1 cellular context compared by ENCODE assay signal in genomic region chr11:64246874-64247728, GRCh38.
TF ChIP-seq lines count a peak whose summit lies in the region.

TSS of gene PPP1R14B (minus strand) at chr11:64246943. CDS start at chr11:64246673, 270 bp downstream.

TF ChIP-seq in HepG2, 621 proteins besides CTCF, POLR2A, EP300 and RAD21 (continued from another document and continues in another):
- TF ChIP-seq KAT8 (CRISPR knock-in tag; IDR thresholded peaks at IDR 0.05), result peak; percentile 78
- no peak for TF ChIP-seq CEBPG (CRISPR knock-in tag; IDR thresholded peaks at IDR 0.05)
- TF ChIP-seq ZFP41 (CRISPR knock-in tag; IDR thresholded peaks at IDR 0.05; ENCODE audit: borderline replicate concordance), result no peak
- TF ChIP-seq NCOA2 (CRISPR knock-in tag; IDR thresholded peaks at IDR 0.05), result no peak
- no peak for TF ChIP-seq FOXM1 (CRISPR knock-in tag; IDR thresholded peaks at IDR 0.05)
- TF ChIP-seq JARID2 (CRISPR knock-in tag; IDR thresholded peaks at IDR 0.05; ENCODE audit: insufficient replicate concordance), result peak; percentile 81
- TF ChIP-seq NFE2 (CRISPR knock-in tag; IDR thresholded peaks at IDR 0.05), result no peak
- no peak for TF ChIP-seq ZNF569 (CRISPR knock-in tag; IDR thresholded peaks at IDR 0.05; ENCODE audit: borderline replicate concordance)
- TF ChIP-seq CBX5 (CRISPR knock-in tag; IDR thresholded peaks at IDR 0.05; ENCODE audit: borderline replicate concordance), result no peak
- TF ChIP-seq ZNF143 (CRISPR knock-in tag; IDR thresholded peaks at IDR 0.05), result peak; percentile 93
- TF ChIP-seq, protein P1, sequence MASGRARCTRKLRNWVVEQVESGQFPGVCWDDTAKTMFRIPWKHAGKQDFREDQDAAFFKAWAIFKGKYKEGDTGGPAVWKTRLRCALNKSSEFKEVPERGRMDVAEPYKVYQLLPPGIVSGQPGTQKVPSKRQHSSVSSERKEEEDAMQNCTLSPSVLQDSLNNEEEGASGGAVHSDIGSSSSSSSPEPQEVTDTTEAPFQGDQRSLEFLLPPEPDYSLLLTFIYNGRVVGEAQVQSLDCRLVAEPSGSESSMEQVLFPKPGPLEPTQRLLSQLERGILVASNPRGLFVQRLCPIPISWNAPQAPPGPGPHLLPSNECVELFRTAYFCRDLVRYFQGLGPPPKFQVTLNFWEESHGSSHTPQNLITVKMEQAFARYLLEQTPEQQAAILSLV (CRISPR knock-in tag; IDR thresholded peaks at IDR 0.05; ENCODE audit: borderline replicate concordance), result peak; percentile 91; the same call in 1 of the 2 replicates
- 0 out of 2 replicates have a peak, but pooled peaks have one; percentile 33 for TF ChIP-seq IKZF5 (CRISPR knock-in tag; IDR thresholded peaks at IDR 0.05)
- TF ChIP-seq CCAR2 (optimal IDR thresholded peaks at IDR 0.05; ENCODE audit: low read depth, low read length), result no peak
- TF ChIP-seq, protein P2, sequence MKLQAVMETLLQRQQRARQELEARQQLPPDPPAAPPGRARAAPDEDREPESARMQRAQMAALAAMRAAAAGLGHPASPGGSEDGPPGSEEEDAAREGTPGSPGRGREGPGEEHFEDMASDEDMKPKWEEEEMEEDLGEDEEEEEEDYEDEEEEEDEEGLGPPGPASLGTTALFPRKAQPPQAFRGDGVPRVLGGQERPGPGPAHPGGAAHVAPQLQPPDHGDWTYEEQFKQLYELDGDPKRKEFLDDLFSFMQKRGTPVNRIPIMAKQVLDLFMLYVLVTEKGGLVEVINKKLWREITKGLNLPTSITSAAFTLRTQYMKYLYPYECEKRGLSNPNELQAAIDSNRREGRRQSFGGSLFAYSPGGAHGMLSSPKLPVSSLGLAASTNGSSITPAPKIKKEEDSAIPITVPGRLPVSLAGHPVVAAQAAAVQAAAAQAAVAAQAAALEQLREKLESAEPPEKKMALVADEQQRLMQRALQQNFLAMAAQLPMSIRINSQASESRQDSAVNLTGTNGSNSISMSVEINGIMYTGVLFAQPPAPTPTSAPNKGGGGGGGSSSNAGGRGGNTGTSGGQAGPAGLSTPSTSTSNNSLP (IDR thresholded peaks at IDR 0.05; ENCODE audit: low read depth, low read length), result no peak
- TF ChIP-seq, protein P3, sequence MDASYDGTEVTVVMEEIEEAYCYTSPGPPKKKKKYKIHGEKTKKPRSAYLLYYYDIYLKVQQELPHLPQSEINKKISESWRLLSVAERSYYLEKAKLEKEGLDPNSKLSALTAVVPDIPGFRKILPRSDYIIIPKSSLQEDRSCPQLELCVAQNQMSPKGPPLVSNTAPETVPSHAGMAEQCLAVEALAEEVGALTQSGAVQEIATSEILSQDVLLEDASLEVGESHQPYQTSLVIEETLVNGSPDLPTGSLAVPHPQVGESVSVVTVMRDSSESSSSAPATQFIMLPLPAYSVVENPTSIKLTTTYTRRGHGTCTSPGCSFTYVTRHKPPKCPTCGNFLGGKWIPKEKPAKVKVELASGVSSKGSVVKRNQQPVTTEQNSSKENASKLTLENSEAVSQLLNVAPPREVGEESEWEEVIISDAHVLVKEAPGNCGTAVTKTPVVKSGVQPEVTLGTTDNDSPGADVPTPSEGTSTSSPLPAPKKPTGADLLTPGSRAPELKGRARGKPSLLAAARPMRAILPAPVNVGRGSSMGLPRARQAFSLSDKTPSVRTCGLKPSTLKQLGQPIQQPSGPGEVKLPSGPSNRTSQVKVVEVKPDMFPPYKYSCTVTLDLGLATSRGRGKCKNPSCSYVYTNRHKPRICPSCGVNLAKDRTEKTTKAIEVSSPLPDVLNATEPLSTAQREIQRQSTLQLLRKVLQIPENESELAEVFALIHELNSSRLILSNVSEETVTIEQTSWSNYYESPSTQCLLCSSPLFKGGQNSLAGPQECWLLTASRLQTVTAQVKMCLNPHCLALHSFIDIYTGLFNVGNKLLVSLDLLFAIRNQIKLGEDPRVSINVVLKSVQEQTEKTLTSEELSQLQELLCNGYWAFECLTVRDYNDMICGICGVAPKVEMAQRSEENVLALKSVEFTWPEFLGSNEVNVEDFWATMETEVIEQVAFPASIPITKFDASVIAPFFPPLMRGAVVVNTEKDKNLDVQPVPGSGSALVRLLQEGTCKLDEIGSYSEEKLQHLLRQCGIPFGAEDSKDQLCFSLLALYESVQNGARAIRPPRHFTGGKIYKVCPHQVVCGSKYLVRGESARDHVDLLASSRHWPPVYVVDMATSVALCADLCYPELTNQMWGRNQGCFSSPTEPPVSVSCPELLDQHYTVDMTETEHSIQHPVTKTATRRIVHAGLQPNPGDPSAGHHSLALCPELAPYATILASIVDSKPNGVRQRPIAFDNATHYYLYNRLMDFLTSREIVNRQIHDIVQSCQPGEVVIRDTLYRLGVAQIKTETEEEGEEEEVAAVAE (CRISPR knock-in tag; IDR thresholded peaks at IDR 0.05; ENCODE audit: borderline replicate concordance), result no peak
- no peak for TF ChIP-seq SNAPC5 (CRISPR knock-in tag; IDR thresholded peaks at IDR 0.05; ENCODE audit: borderline replicate concordance)
- TF ChIP-seq ZNF75D (CRISPR knock-in tag; IDR thresholded peaks at IDR 0.05; ENCODE audit: borderline replicate concordance), result no peak
- TF ChIP-seq ADNP (CRISPR knock-in tag; IDR thresholded peaks at IDR 0.05), result no peak
- TF ChIP-seq PHB2 (IDR thresholded peaks at IDR 0.05; ENCODE audit: partially characterized antibody), result no peak
- TF ChIP-seq, protein P4, sequence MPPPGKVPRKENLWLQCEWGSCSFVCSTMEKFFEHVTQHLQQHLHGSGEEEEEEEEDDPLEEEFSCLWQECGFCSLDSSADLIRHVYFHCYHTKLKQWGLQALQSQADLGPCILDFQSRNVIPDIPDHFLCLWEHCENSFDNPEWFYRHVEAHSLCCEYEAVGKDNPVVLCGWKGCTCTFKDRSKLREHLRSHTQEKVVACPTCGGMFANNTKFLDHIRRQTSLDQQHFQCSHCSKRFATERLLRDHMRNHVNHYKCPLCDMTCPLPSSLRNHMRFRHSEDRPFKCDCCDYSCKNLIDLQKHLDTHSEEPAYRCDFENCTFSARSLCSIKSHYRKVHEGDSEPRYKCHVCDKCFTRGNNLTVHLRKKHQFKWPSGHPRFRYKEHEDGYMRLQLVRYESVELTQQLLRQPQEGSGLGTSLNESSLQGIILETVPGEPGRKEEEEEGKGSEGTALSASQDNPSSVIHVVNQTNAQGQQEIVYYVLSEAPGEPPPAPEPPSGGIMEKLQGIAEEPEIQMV (CRISPR knock-in tag; IDR thresholded peaks at IDR 0.05; ENCODE audit: low read depth), result 0 out of 2 replicates have a peak, but pooled peaks have one; percentile 41
- peak; percentile 59; the same call in 1 of the 2 replicates for TF ChIP-seq HDAC2 (CRISPR knock-in tag; IDR thresholded peaks at IDR 0.05)
- TF ChIP-seq IKZF4 (CRISPR knock-in tag; IDR thresholded peaks at IDR 0.05; ENCODE audit: borderline replicate concordance, low read depth, not compliant biosample characterization), result no peak
- TF ChIP-seq ATF7-NPFF (CRISPR knock-in tag; IDR thresholded peaks at IDR 0.05; ENCODE audit: low read depth), result peak; percentile 82
- no peak for TF ChIP-seq IRX3 (CRISPR knock-in tag; IDR thresholded peaks at IDR 0.05; ENCODE audit: borderline replicate concordance, low read depth)
- TF ChIP-seq ZNF552 (CRISPR knock-in tag; IDR thresholded peaks at IDR 0.05; ENCODE audit: borderline replicate concordance), result peak; percentile 35; the same call in 1 of the 2 replicates
- TF ChIP-seq TCF7L2 (IDR thresholded peaks at IDR 0.05; ENCODE audit: low read depth, low read length), result no peak
- TF ChIP-seq HHEX (CRISPR knock-in tag; IDR thresholded peaks at IDR 0.05), result no peak
- TF ChIP-seq, protein P5, sequence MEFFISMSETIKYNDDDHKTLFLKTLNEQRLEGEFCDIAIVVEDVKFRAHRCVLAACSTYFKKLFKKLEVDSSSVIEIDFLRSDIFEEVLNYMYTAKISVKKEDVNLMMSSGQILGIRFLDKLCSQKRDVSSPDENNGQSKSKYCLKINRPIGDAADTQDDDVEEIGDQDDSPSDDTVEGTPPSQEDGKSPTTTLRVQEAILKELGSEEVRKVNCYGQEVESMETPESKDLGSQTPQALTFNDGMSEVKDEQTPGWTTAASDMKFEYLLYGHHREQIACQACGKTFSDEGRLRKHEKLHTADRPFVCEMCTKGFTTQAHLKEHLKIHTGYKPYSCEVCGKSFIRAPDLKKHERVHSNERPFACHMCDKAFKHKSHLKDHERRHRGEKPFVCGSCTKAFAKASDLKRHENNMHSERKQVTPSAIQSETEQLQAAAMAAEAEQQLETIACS (CRISPR knock-in tag; IDR thresholded peaks at IDR 0.05), result no peak
- no peak for TF ChIP-seq CENPT (CRISPR knock-in tag; IDR thresholded peaks at IDR 0.05; ENCODE audit: low read depth)
- TF ChIP-seq, protein P6, sequence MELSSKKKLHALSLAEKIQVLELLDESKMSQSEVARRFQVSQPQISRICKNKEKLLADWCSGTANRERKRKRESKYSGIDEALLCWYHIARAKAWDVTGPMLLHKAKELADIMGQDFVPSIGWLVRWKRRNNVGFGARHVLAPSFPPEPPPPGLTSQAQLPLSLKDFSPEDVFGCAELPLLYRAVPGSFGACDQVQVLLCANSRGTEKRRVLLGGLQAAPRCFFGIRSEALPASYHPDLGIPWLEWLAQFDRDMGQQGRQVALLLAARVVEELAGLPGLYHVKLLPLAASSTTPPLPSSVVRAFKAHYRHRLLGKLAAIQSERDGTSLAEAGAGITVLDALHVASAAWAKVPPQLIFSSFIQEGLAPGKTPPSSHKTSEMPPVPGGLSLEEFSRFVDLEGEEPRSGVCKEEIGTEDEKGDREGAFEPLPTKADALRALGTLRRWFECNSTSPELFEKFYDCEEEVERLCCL (CRISPR knock-in tag; IDR thresholded peaks at IDR 0.05; ENCODE audit: borderline replicate concordance), result no peak; the same call in 1 of the 2 replicates
- TF ChIP-seq GLI4 (CRISPR knock-in tag; IDR thresholded peaks at IDR 0.05; ENCODE audit: borderline replicate concordance), result no peak; the same call in 1 of the 2 replicates
- TF ChIP-seq ZGPAT (CRISPR knock-in tag; IDR thresholded peaks at IDR 0.05), result peak; percentile 82
- no peak for TF ChIP-seq ZBTB8A (CRISPR knock-in tag; IDR thresholded peaks at IDR 0.05; ENCODE audit: borderline replicate concordance, low read depth)
- TF ChIP-seq POLR2AphosphoS2 (IDR thresholded peaks at IDR 0.05; ENCODE audit: low read depth, low read length), result no peak
- TF ChIP-seq HNF4G (IDR thresholded peaks at IDR 0.05; ENCODE audit: borderline replicate concordance, low read depth, low read length), result peak; percentile 12; the same call in 1 of the 2 replicates
- TF ChIP-seq HNF4G (CRISPR knock-in tag; IDR thresholded peaks at IDR 0.05; ENCODE audit: borderline replicate concordance, low read depth), result no peak
- peak; percentile 98 for TF ChIP-seq YY1 (IDR thresholded peaks at IDR 0.05; ENCODE audit: insufficient read depth, insufficient replicate concordance, low read depth, low read length)
- TF ChIP-seq MTA3 (CRISPR knock-in tag; IDR thresholded peaks at IDR 0.05), result no peak
- no peak for TF ChIP-seq NONO (IDR thresholded peaks at IDR 0.05)
- TF ChIP-seq NONO (CRISPR knock-in tag; conservative IDR thresholded peaks at IDR 0.05), result no peak; the same call in 1 of the 2 replicates
- TF ChIP-seq RXRA (CRISPR knock-in tag; IDR thresholded peaks at IDR 0.05), result no peak
- TF ChIP-seq IRF2 (CRISPR knock-in tag; IDR thresholded peaks at IDR 0.05), result no peak; the same call in 1 of the 2 replicates
- TF ChIP-seq PRMT3 (CRISPR knock-in tag; IDR thresholded peaks at IDR 0.05; ENCODE audit: borderline replicate concordance, low read depth), result no peak
- TF ChIP-seq ZBTB44 (CRISPR knock-in tag; IDR thresholded peaks at IDR 0.05), result no peak
- no peak; the same call in 1 of the 2 replicates for TF ChIP-seq DR1 (CRISPR knock-in tag; IDR thresholded peaks at IDR 0.05)
- no peak for TF ChIP-seq NFKB2 (CRISPR knock-in tag; IDR thresholded peaks at IDR 0.05; ENCODE audit: borderline replicate concordance)
- 0 out of 2 replicates have a peak, but pooled peaks have one; percentile 33 for TF ChIP-seq ZNF713 (CRISPR knock-in tag; IDR thresholded peaks at IDR 0.05)
- TF ChIP-seq, protein P7, sequence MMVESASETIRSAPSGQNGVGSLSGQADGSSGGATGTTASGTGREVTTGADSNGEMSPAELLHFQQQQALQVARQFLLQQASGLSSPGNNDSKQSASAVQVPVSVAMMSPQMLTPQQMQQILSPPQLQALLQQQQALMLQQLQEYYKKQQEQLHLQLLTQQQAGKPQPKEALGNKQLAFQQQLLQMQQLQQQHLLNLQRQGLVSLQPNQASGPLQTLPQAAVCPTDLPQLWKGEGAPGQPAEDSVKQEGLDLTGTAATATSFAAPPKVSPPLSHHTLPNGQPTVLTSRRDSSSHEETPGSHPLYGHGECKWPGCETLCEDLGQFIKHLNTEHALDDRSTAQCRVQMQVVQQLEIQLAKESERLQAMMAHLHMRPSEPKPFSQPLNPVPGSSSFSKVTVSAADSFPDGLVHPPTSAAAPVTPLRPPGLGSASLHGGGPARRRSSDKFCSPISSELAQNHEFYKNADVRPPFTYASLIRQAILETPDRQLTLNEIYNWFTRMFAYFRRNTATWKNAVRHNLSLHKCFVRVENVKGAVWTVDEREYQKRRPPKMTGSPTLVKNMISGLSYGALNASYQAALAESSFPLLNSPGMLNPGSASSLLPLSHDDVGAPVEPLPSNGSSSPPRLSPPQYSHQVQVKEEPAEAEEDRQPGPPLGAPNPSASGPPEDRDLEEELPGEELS (CRISPR knock-in tag; IDR thresholded peaks at IDR 0.05), result no peak
